8 cellular contexts compared by ENCODE assay signal in the genomic region with DNA sequence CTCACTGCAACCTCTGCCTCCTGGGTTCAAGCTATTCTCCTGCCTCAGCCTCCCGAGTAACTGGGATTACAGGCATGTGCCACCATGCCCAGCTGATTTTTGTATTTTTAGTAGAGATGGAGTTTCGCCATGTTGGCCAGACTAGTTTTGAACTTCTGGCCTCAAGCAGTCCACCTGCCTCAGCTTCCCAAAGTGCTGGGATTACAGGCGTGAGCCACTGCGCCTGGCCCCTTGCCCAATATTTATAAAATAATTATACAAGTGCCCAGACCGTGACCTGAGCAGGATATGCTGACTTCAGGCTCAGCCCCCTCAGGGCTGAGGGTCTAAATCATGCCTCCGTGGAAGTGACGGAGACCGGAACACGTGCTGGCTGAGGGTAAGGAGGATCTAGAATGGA. TPM values are rescaled to one million over a fixed set of nuclear protein-coding genes. Genes with fewer than 3 reads are reported as not detected.
"Had no signal": no experiment of that assay in that cellular context is flagged by ENCODE, and none has a peak within 500 bp of the region (broad histone marks: within the 10 kb centered on the region; RNA-seq: fewer than 3 reads in every experiment).

No MANE protein-coding gene starts in this region.

RNA-seq across cellular contexts. Expression of gene CDCP2, which starts 48.2 kb away (rescaled TPM):
- total RNA-seq: LHCN-M2, MCF 10A, NCI-H460, PC-9, Right ventricle myocardium inferior, RPMI7951, SJCRH30, SK-MEL-5 had no signal
